29 cellular contexts compared by ENCODE assay signal in genomic region chr10:121222842-121223241, GRCh38.
"Had no signal": no experiment of that assay in that cellular context is flagged by ENCODE, and none has a peak within 500 bp of the region (broad histone marks: within the 10 kb centered on the region; RNA-seq: fewer than 3 reads in every experiment).

No MANE protein-coding gene starts in this region.

- FAIRE-seq: urothelium cell line had no signal

- H3K36me3 Mint-ChIP-seq: stimulated activated effector memory CD8-positive, alpha-beta T cell treated with anti-CD3 and anti-CD28 coated beads, Interleukin-12 subunit alpha, Interleukin-12 subunit beta, amount 100 ng/mL, for 72 hours; stimulated activated memory B cell treated with anti-CD40 and anti-IgM and Interleukin-4, amounts not matched to agents 10 μg/mL and 1 μg/mL and 100 μg/mL, for 72 hours; stimulated activated naive B cell treated with anti-CD40 and anti-IgM and Interleukin-4, amounts not matched to agents 10 μg/mL and 1 μg/mL and 100 μg/mL, for 72 hours; type B pancreatic cell had no signal

- H3K9me3 ChIP-seq: stomach, suprapubic skin, testis, thoracic aorta, thyroid gland, tibial artery, tibial nerve, transverse colon, upper lobe of left lung, upper lobe of right lung, uterus, vagina had no signal

- ATAC-seq: stimulated activated effector memory CD8-positive, alpha-beta T cell treated with anti-CD3 and anti-CD28 coated beads, Interleukin-12 subunit alpha, Interleukin-12 subunit beta, amount 100 ng/mL, for 72 hours; stimulated activated memory B cell treated with anti-CD40 and anti-IgM and Interleukin-4, amounts not matched to agents 10 μg/mL and 1 μg/mL and 100 μg/mL, for 72 hours; stimulated activated naive B cell treated with anti-CD40 and anti-IgM and Interleukin-4, amounts not matched to agents 10 μg/mL and 1 μg/mL and 100 μg/mL, for 72 hours; stimulated activated naive CD8-positive, alpha-beta T cell treated with anti-CD3 and anti-CD28 coated beads, Interleukin-15, amount 100 ng/mL, for 72 hours; stimulated activated naive CD8-positive, alpha-beta T cell treated with anti-CD3 and anti-CD28 coated beads, Interleukin-15, Interleukin-2, amounts not matched to agents 100 U/mL and 50 U/mL, for 24 hours; upper lobe of right lung had no signal

- H3K36me3 ChIP-seq: stomach, suprapubic skin, thoracic aorta, thyroid gland, tibial artery, tibial nerve, transverse colon, upper lobe of left lung, upper lobe of right lung, uterus, vagina had no signal

- H3K9me3 Mint-ChIP-seq: stimulated activated effector memory CD8-positive, alpha-beta T cell treated with anti-CD3 and anti-CD28 coated beads, Interleukin-12 subunit alpha, Interleukin-12 subunit beta, amount 100 ng/mL, for 72 hours; stimulated activated memory B cell treated with anti-CD40 and anti-IgM and Interleukin-4, amounts not matched to agents 10 μg/mL and 1 μg/mL and 100 μg/mL, for 72 hours; stimulated activated naive CD8-positive, alpha-beta T cell treated with anti-CD3 and anti-CD28 coated beads, Interleukin-15, Interleukin-2, amounts not matched to agents 100 ng/mL and 50 ng/mL, for 24 hours had no signal

- H3K4me1 ChIP-seq: stomach, testis, tibial artery, tibial nerve, transverse colon, upper lobe of left lung, upper lobe of right lung, uterus had no signal

- DNase-seq: stimulated activated CD4-positive, alpha-beta T cell treated with anti-CD3 and anti-CD28 coated beads, Interleukin-2, amount 100 ng/mL, for 48 hours; stimulated activated CD4-positive, alpha-beta T cell treated with anti-CD3 and anti-CD28 coated beads, Interleukin-4, amount 100 ng/mL, for 1 hour; stimulated activated CD4-positive, alpha-beta T cell treated with anti-CD3 and anti-CD28 coated beads, Interleukin-4, amount 100 ng/mL, for 24 hours; stimulated activated CD4-positive, alpha-beta T cell treated with anti-CD3 and anti-CD28 coated beads, Interleukin-4, amount 100 ng/mL, for 4 hours; stimulated activated CD8-positive, alpha-beta memory T cell treated with anti-CD3 and anti-CD28 coated beads, Interleukin-4, amount 100 ng/mL, for 48 hours; stimulated activated naive B cell treated with anti-CD40 and anti-IgM and Interleukin-4, amounts not matched to agents 10 μg/mL and 1 μg/mL and 100 μg/mL, for 72 hours; stimulated activated naive CD4-positive, alpha-beta T cell; stimulated activated naive CD4-positive, alpha-beta T cell treated with Interleukin-2 at 50 U/mL for 16 hours; stimulated activated naive CD8-positive, alpha-beta T cell treated with anti-CD3 and anti-CD28 coated beads, Interleukin-15, amount 100 ng/mL, for 72 hours; stimulated activated naive CD8-positive, alpha-beta T cell treated with anti-CD3 and anti-CD28 coated beads, Interleukin-15, Interleukin-2, amounts not matched to agents 100 U/mL and 50 U/mL, for 24 hours; stomach; substantia nigra; testis; thyroid gland; tibial artery; transverse colon; trophoblast cell; upper lobe of left lung; upper lobe of right lung; uterus had no signal

- H3K27ac ChIP-seq: stomach, suprapubic skin, testis, thoracic aorta, thyroid gland, tibial artery, tibial nerve, transverse colon, upper lobe of left lung, upper lobe of right lung, uterus, vagina had no signal

- H3K27ac Mint-ChIP-seq: stimulated activated effector memory CD8-positive, alpha-beta T cell treated with anti-CD3 and anti-CD28 coated beads, Interleukin-12 subunit alpha, Interleukin-12 subunit beta, amount 100 ng/mL, for 72 hours; stimulated activated memory B cell treated with anti-CD40 and anti-IgM and Interleukin-4, amounts not matched to agents 10 μg/mL and 1 μg/mL and 100 μg/mL, for 72 hours; stimulated activated naive B cell treated with anti-CD40 and anti-IgM and Interleukin-4, amounts not matched to agents 10 μg/mL and 1 μg/mL and 100 μg/mL, for 72 hours; stimulated activated naive CD8-positive, alpha-beta T cell treated with anti-CD3 and anti-CD28 coated beads, Interleukin-15, Interleukin-2, amounts not matched to agents 100 ng/mL and 50 ng/mL, for 24 hours; type B pancreatic cell had no signal

- H3K4me1 Mint-ChIP-seq: stimulated activated effector memory CD8-positive, alpha-beta T cell treated with anti-CD3 and anti-CD28 coated beads, Interleukin-12 subunit alpha, Interleukin-12 subunit beta, amount 100 ng/mL, for 72 hours; stimulated activated memory B cell treated with anti-CD40 and anti-IgM and Interleukin-4, amounts not matched to agents 10 μg/mL and 1 μg/mL and 100 μg/mL, for 72 hours; stimulated activated naive B cell treated with anti-CD40 and anti-IgM and Interleukin-4, amounts not matched to agents 10 μg/mL and 1 μg/mL and 100 μg/mL, for 72 hours; stimulated activated naive CD8-positive, alpha-beta T cell treated with anti-CD3 and anti-CD28 coated beads, Interleukin-15, amount 100 ng/mL, for 72 hours had no signal

- H3K27me3 Mint-ChIP-seq: stimulated activated memory B cell treated with anti-CD40 and anti-IgM and Interleukin-4, amounts not matched to agents 10 μg/mL and 1 μg/mL and 100 μg/mL, for 72 hours; stimulated activated naive B cell treated with anti-CD40 and anti-IgM and Interleukin-4, amounts not matched to agents 10 μg/mL and 1 μg/mL and 100 μg/mL, for 72 hours; stimulated activated naive CD8-positive, alpha-beta T cell treated with anti-CD3 and anti-CD28 coated beads, Interleukin-15, amount 100 ng/mL, for 72 hours; stimulated activated naive CD8-positive, alpha-beta T cell treated with anti-CD3 and anti-CD28 coated beads, Interleukin-15, Interleukin-2, amounts not matched to agents 100 ng/mL and 50 ng/mL, for 24 hours; type B pancreatic cell had no signal

- H3K27me3 ChIP-seq: stomach, suprapubic skin, testis, thyroid gland, tibial artery, tibial nerve, transverse colon, upper lobe of left lung, upper lobe of right lung, uterus, vagina had no signal

- H3K4me3 Mint-ChIP-seq: stimulated activated effector memory CD8-positive, alpha-beta T cell treated with anti-CD3 and anti-CD28 coated beads, Interleukin-12 subunit alpha, Interleukin-12 subunit beta, amount 100 ng/mL, for 72 hours; stimulated activated memory B cell treated with anti-CD40 and anti-IgM and Interleukin-4, amounts not matched to agents 10 μg/mL and 1 μg/mL and 100 μg/mL, for 72 hours; stimulated activated naive B cell treated with anti-CD40 and anti-IgM and Interleukin-4, amounts not matched to agents 10 μg/mL and 1 μg/mL and 100 μg/mL, for 72 hours; stimulated activated naive CD8-positive, alpha-beta T cell treated with anti-CD3 and anti-CD28 coated beads, Interleukin-15, amount 100 ng/mL, for 72 hours; stimulated activated naive CD8-positive, alpha-beta T cell treated with anti-CD3 and anti-CD28 coated beads, Interleukin-15, Interleukin-2, amounts not matched to agents 100 ng/mL and 50 ng/mL, for 24 hours; type B pancreatic cell had no signal

- H3K4me3 ChIP-seq: stomach, suprapubic skin, testis, thoracic aorta, thyroid gland, tibial artery, tibial nerve, transverse colon, upper lobe of left lung, upper lobe of right lung, uterus, vagina had no signal
